Comparison of ENCODE assay signal across 16 cellular contexts in the genomic region with DNA sequence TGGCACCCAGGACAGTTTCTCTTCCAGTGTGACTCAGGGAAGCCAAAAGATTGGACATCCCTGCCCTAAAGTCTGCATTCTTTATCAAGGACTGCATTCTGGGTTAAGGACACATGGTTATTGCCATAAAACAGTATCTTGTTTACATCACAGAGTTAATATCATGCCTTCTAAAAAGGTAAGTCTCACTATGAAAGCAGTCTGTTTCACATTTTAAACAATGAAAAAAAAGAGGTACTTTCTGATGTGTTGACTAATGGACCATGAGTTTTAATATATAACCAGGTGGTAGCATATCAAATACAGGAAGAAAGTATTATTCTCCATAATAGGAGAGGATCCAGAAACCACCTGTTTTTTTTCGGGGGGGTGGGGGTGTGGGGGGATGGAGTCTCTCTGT.
"Had no signal": no experiment of that assay in that cellular context is flagged by ENCODE, and none has a peak within 500 bp of the region (broad histone marks: within the 10 kb centered on the region; RNA-seq: fewer than 3 reads in every experiment).

No MANE protein-coding gene starts in this region.

- H3K27ac Mint-ChIP-seq: activated CD8-positive, alpha-beta memory T cell treated with anti-CD3 and anti-CD28 coated beads, Interleukin-2, amount 10 ng/mL, durations not matched to agents 7 days and 5 days; activated naive CD8-positive, alpha-beta T cell; activated T-cell treated with anti-CD3 and anti-CD28 coated beads, Interleukin-2, amount 50 U/mL, for 24 hours had no signal

- H3K9me3 ChIP-seq: esophagus muscularis mucosa, lower lobe of right lung, stomach, thoracic aorta, vagina had no signal

- H3K4me1 ChIP-seq: esophagus muscularis mucosa, lower lobe of right lung, vagina had no signal

- H3K36me3 Mint-ChIP-seq: activated CD8-positive, alpha-beta memory T cell treated with anti-CD3 and anti-CD28 coated beads, Interleukin-2, amount 10 ng/mL, durations not matched to agents 7 days and 5 days had no signal

- ATAC-seq: activated CD4-positive, CD25-positive, alpha-beta regulatory T cell treated with anti-CD3 and anti-CD28 coated beads, Interleukin-2, amount 50 U/mL, for 24 hours; activated CD8-positive, alpha-beta memory T cell treated with anti-CD3 and anti-CD28 coated beads, Interleukin-2, amount 10 ng/mL, durations not matched to agents 7 days and 5 days; lower lobe of right lung had no signal

- DNase-seq: activated CD4-positive, alpha-beta T cell treated with anti-CD3 and anti-CD28 coated beads, Interleukin-2, amount 50 U/mL, for 4 hours; activated CD8-positive, alpha-beta memory T cell treated with anti-CD3 and anti-CD28 coated beads, Interleukin-2, amount 10 ng/mL, durations not matched to agents 7 days and 5 days; activated effector memory CD4-positive, alpha-beta T cell treated with anti-CD3 and anti-CD28 coated beads, Interleukin-2, amount 50 U/mL, for 16 hours; activated T-cell treated with anti-CD3 and anti-CD28 coated beads, Interleukin-2, amount 50 U/mL, for 24 hours; amygdala; dorsolateral prefrontal cortex; hypothalamus; lower lobe of right lung; midbrain; stomach had no signal

- H3K27me3 Mint-ChIP-seq: activated CD8-positive, alpha-beta memory T cell treated with anti-CD3 and anti-CD28 coated beads, Interleukin-2, amount 10 ng/mL, durations not matched to agents 7 days and 5 days; activated naive CD8-positive, alpha-beta T cell; activated T-cell treated with anti-CD3 and anti-CD28 coated beads, Interleukin-2, amount 50 U/mL, for 24 hours had no signal

- H3K4me3 ChIP-seq: dorsolateral prefrontal cortex, esophagus muscularis mucosa, lower lobe of right lung, skin epidermis, stomach, thoracic aorta, vagina had no signal

- H3K4me3 Mint-ChIP-seq: activated CD8-positive, alpha-beta memory T cell treated with anti-CD3 and anti-CD28 coated beads, Interleukin-2, amount 10 ng/mL, durations not matched to agents 7 days and 5 days; activated naive CD8-positive, alpha-beta T cell; activated T-cell treated with anti-CD3 and anti-CD28 coated beads, Interleukin-2, amount 50 U/mL, for 24 hours had no signal

- H3K36me3 ChIP-seq: esophagus muscularis mucosa, lower lobe of right lung, thoracic aorta, vagina had no signal

- H3K27ac ChIP-seq: dorsolateral prefrontal cortex, esophagus muscularis mucosa, lower lobe of right lung, skin epidermis, stomach, thoracic aorta, vagina had no signal

- H3K9me3 Mint-ChIP-seq: activated T-cell treated with anti-CD3 and anti-CD28 coated beads, Interleukin-2, amount 50 U/mL, for 24 hours had no signal

- H3K27me3 ChIP-seq: dorsolateral prefrontal cortex, esophagus muscularis mucosa, stomach, vagina had no signal
